In genomic region chr2:237091779-237092436, GRCh38 we compare ENCODE assay signal across 15 cellular contexts. TPM values are rescaled to one million over a fixed set of nuclear protein-coding genes. Genes with fewer than 3 reads are reported as not detected.
A peak's percentile ranks its signal among the peaks of the same experiment; 100 is the strongest.
DNase-seq lines count a peak whose midpoint lies in the region; ATAC-seq and TF ChIP-seq lines count a peak whose summit lies in the region.
"Had no signal": no experiment of that assay in that cellular context is flagged by ENCODE, and none has a peak within 500 bp of the region (broad histone marks: within the 10 kb centered on the region; RNA-seq: fewer than 3 reads in every experiment).

No MANE protein-coding gene starts in this region.

- no peak for ATAC-seq in HG03565 (IDR thresholded peaks at IDR 0.05; ENCODE audit: unreplicated experiment)
- ATAC-seq: upper lobe of right lung had no signal

- H3K4me3 Mint-ChIP-seq in osteocyte (ENCODE audit: unreplicated experiment): peak overlapping the region; percentile 33
- H3K4me3 Mint-ChIP-seq: activated CD4-positive, alpha-beta memory T cell treated with anti-CD3 and anti-CD28 coated beads, Interleukin-2, amount 10 ng/mL, durations not matched to agents 7 days and 5 days had no signal

- H3K4me3 ChIP-seq in AG10803 (ENCODE audit: low read length) (peak overlapping the region; percentile 12; the same call in 1 of the 2 replicates), fibroblast of the aortic adventitia (ENCODE audit: low read depth, low read length) (no peak overlapping the region), HAP-1 (no peak overlapping the region)
- H3K4me3 ChIP-seq: colonic mucosa, right lobe of liver, upper lobe of right lung had no signal

- H3K36me3 Mint-ChIP-seq in osteocyte (ENCODE audit: unreplicated experiment): peaks cover 34% of the 10 kb centered on the region

- peak overlapping the region; percentile 64 for H3K27ac ChIP-seq in VCaP
- H3K27ac ChIP-seq: colonic mucosa, right lobe of liver, upper lobe of right lung had no signal

- peak overlapping the region; percentile 92 for H3K27ac Mint-ChIP-seq in osteocyte (ENCODE audit: unreplicated experiment)
- H3K27ac Mint-ChIP-seq: activated CD4-positive, alpha-beta memory T cell treated with anti-CD3 and anti-CD28 coated beads, Interleukin-2, amount 10 ng/mL, durations not matched to agents 7 days and 5 days had no signal

- no peaks in the 10 kb centered on the region for H3K9me3 ChIP-seq in HAP-1
- H3K9me3 ChIP-seq: colonic mucosa, right lobe of liver, upper lobe of right lung had no signal

- H3K4me1 ChIP-seq in HAP-1: peaks cover 2% of the 10 kb centered on the region; the same call in 1 of the 2 replicates
- H3K4me1 ChIP-seq: colonic mucosa had no signal

- H3K9me3 Mint-ChIP-seq in osteocyte (ENCODE audit: unreplicated experiment): no peaks in the 10 kb centered on the region
- H3K9me3 Mint-ChIP-seq: activated CD4-positive, alpha-beta memory T cell treated with anti-CD3 and anti-CD28 coated beads, Interleukin-2, amount 10 ng/mL, durations not matched to agents 7 days and 5 days had no signal

- no peaks in the 10 kb centered on the region for H3K27me3 Mint-ChIP-seq in osteocyte (ENCODE audit: unreplicated experiment)
- H3K27me3 Mint-ChIP-seq: activated CD4-positive, alpha-beta memory T cell treated with anti-CD3 and anti-CD28 coated beads, Interleukin-2, amount 10 ng/mL, durations not matched to agents 7 days and 5 days had no signal

- no peaks in the 10 kb centered on the region for H3K27me3 ChIP-seq in HAP-1 (ENCODE audit: low read depth)
- H3K27me3 ChIP-seq: colonic mucosa, right lobe of liver, upper lobe of right lung had no signal

- DNase-seq in AG10803 (ENCODE audit: low read depth) (peak; percentile 89), fibroblast of the aortic adventitia (ENCODE audit: low read depth) (peak; percentile 77), osteocyte (ENCODE audit: extremely low spot score, unreplicated experiment) (no peak), HAP-1 (ENCODE audit: low spot score in 2 of 2) (no peak), head of caudate nucleus (no peak)
- DNase-seq in activated CD4-positive, alpha-beta T cell treated with anti-CD3 and anti-CD28 coated beads for 48 hours: no peak
- DNase-seq: activated CD4-positive, alpha-beta memory T cell treated with anti-CD3 and anti-CD28 coated beads, Interleukin-2, amount 10 ng/mL, durations not matched to agents 7 days and 5 days; activated naive CD4-positive, alpha-beta T cell treated with Interleukin-2 at 50 U/mL for 16 hours; colonic mucosa; DND-41; midbrain; right lobe of liver; upper lobe of right lung had no signal

- TF ChIP-seq CTCF in AG10803 (conservative IDR thresholded peaks at IDR 0.05; ENCODE audit: low read length) (no peak), VCaP (conservative IDR thresholded peaks at IDR 0.05) (no peak), fibroblast of the aortic adventitia (IDR thresholded peaks at IDR 0.05; ENCODE audit: insufficient read depth, low read length) (no peak), osteocyte (IDR thresholded peaks at IDR 0.05) (no peak)

- H3K36me3 ChIP-seq in HAP-1 (replicated peaks): peaks cover 29% of the 10 kb centered on the region
- H3K36me3 ChIP-seq: colonic mucosa had no signal

- in situ Hi-C loops in HAP-1 (cut with MboI; ENCODE audit: low sequenced_read_pairs): no loop called here

- H3K4me1 Mint-ChIP-seq in osteocyte (ENCODE audit: unreplicated experiment): peaks cover 72% of the 10 kb centered on the region

- intact Hi-C loops in head of caudate nucleus (cut with DNase I): no loop called here

RNA-seq across cellular contexts. Expression of gene COPS8, which starts 6.2 kb away (rescaled TPM):
- total RNA-seq in fibroblast of the aortic adventitia (ENCODE audit: low replicate concordance) (31.0 and 123 TPM in 2 replicates), osteocyte (104 and 107 TPM in 2 replicates)

Comparison
In these comparisons a context has a peak if more than half of its experiments do, and no peak if none do; other contexts are left out.
1. DNase-seq: peak in AG10803 (single experiment) and fibroblast of the aortic adventitia (single experiment); none in osteocyte (single experiment), HAP-1 (0 of 2), head of caudate nucleus (0 of 42) and activated CD4-positive, alpha-beta T cell treated with anti-CD3 and anti-CD28 coated beads for 48 hours (single experiment).